Comparison of ENCODE assay signal across 19 cellular contexts in the genomic region with DNA sequence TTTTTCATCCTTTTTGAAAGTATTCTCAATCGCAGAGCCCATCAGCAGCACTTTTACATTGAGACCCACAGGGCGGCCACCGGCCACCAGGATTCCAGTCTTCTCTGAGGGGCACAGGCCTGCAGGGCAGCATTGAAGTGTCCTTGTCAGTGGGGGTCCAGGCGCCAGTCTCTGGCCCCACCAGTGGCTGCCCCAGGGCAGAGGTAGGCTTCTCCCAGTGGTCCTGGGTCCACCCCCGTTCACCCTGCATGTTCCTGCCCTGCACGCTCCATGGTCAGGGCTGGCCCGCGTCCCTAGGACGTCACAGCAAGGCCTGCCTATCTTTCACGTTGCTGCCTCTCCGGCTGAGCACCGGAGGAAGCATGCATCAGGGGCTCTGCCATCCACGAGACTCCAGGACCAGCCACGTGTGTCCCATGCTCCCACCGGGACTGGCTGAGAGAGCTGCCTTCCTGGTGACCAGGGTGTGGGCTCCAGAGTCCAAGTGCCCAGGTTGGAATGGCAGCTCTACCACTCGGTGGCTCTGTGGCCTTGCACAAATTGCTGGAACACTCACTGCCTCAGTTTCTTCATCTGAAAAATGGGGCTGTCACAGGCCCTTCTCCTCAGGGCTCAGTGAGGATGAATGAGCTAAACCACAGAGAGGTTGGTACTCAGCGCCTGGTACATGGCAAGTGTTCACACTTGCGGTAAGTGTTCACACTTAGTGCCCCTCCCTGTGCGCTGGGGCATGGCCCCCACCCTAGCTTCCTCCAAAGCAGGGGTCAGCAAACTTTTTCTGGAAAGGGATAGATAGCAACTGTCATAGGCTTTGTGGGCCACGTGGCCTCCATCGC. TPM values are rescaled to one million over a fixed set of nuclear protein-coding genes. Genes with fewer than 3 reads are reported as not detected.
"Had no signal": no experiment of that assay in that cellular context is flagged by ENCODE, and none has a peak within 500 bp of the region (broad histone marks: within the 10 kb centered on the region; RNA-seq: fewer than 3 reads in every experiment).

No MANE protein-coding gene starts in this region.

- H3K27ac ChIP-seq: heart right ventricle, lower lobe of right lung, suprapubic skin had no signal

- H3K4me1 ChIP-seq: heart right ventricle, lower lobe of right lung, suprapubic skin had no signal

- H3K4me3 ChIP-seq: heart right ventricle, lower lobe of right lung, mucosa of descending colon, suprapubic skin had no signal

- DNase-seq: activated CD8-positive, alpha-beta memory T cell treated with anti-CD3 and anti-CD28 coated beads, Interleukin-2, amount 50 U/mL, for 48 hours; activated naive CD4-positive, alpha-beta T cell treated with Interleukin-2 at 50 U/mL for 16 hours; activated naive CD8-positive, alpha-beta T cell treated with anti-CD3 and anti-CD28 coated beads for 36 hours; activated T-cell treated with anti-CD3 and anti-CD28 coated beads, Interleukin-2, amount 50 U/mL, for 4 hours; effector CD4-positive, alpha-beta T cell; erythroblast; foreskin fibroblast; heart right ventricle; kidney; lower lobe of right lung; mesendoderm; nephron progenitor cell; nucleus accumbens; stimulated activated CD4-positive, alpha-beta T cell treated with anti-CD3 and anti-CD28 coated beads, Interleukin-4, amount 100 ng/mL, for 24 hours; T-helper 1 cell had no signal

- H3K9me3 ChIP-seq: heart right ventricle, lower lobe of right lung, mucosa of descending colon, suprapubic skin had no signal

- H3K36me3 ChIP-seq: heart right ventricle, lower lobe of right lung, suprapubic skin had no signal

- FAIRE-seq: kidney, TTC549 had no signal

RNA-seq across cellular contexts. Expression of a gene that starts 30.7 kb away (rescaled TPM):
- total RNA-seq: fibroblast of lung had no signal
- polyA plus RNA-seq: fibroblast of lung had no signal
